16 cellular contexts compared by ENCODE assay signal in genomic region chr1:184049836-184050468, GRCh38. TPM values are rescaled to one million over a fixed set of nuclear protein-coding genes. Genes with fewer than 3 reads are reported as not detected.
DNase-seq lines count a peak whose midpoint lies in the region; ATAC-seq and TF ChIP-seq lines count a peak whose summit lies in the region.
"Had no signal": no experiment of that assay in that cellular context is flagged by ENCODE, and none has a peak within 500 bp of the region (broad histone marks: within the 10 kb centered on the region; RNA-seq: fewer than 3 reads in every experiment).

No MANE protein-coding gene starts in this region.

- peak overlapping the region; percentile 90; the same call in 1 of the 2 replicates for H3K4me2 ChIP-seq in KMS-11

- no peaks in the 10 kb centered on the region; the same call in 1 of the 2 replicates for H3K36me3 ChIP-seq in KMS-11 (ENCODE audit: insufficient read depth)
- peaks cover 4% of the 10 kb centered on the region for H3K36me3 ChIP-seq in adipocyte (ENCODE audit: control insufficient read depth, insufficient read depth, low read length, severe bottlenecking)
- peaks cover 0 to 14% (median 1%) of the 10 kb centered on the region in 9 donors for H3K36me3 ChIP-seq in heart left ventricle
- H3K36me3 ChIP-seq: suprapubic skin had no signal

- TF ChIP-seq POLR2A in heart left ventricle (IDR thresholded peaks at IDR 0.05): no peak

- H3K27ac Mint-ChIP-seq in T-helper 2 cell treated with Interferon-gamma antibody and Interleukin-4, amounts not matched to agents 5 μg/mL and 100 μg/mL, for 36 hours: peak overlapping the region; percentile 66
- H3K27ac Mint-ChIP-seq in nephron (peak overlapping the region; percentile 97 to 99 (median 99)), CD14-positive monocyte (no peak overlapping the region)

- peak overlapping the region; percentile 62 for H3K4me3 Mint-ChIP-seq in T-helper 2 cell treated with Interferon-gamma antibody and Interleukin-4, amounts not matched to agents 5 μg/mL and 100 μg/mL, for 36 hours
- H3K4me3 Mint-ChIP-seq in nephron: peak overlapping the region; percentile 50 to 99 (median 96)
- peak overlapping the region in 1 of 2 donors; percentile 100 for H3K4me3 Mint-ChIP-seq in CD14-positive monocyte

- H3K4me1 Mint-ChIP-seq in T-helper 2 cell treated with Interferon-gamma antibody and Interleukin-4, amounts not matched to agents 5 μg/mL and 100 μg/mL, for 36 hours (ENCODE audit: low read depth): peaks cover 28% of the 10 kb centered on the region
- H3K4me1 Mint-ChIP-seq in nephron (peaks cover 31% of the 10 kb centered on the region), CD14-positive monocyte (peaks cover 27% of the 10 kb centered on the region)

- H3K27ac ChIP-seq in KMS-11: peak overlapping the region; percentile 92
- H3K27ac ChIP-seq in heart left ventricle: no peak overlapping the region
- H3K27ac ChIP-seq: left ventricle myocardium inferior, SJCRH30, suprapubic skin had no signal

- intact Hi-C loops in CD14-positive monocyte (cut with micrococcal nuclease) (no loop called here), heart left ventricle (cut with DNase I) (loop anchor here in 1 of 10 donors (10.0 kb wide), 1 partner anchor 575 kb away; the partner anchor contains the start of gene SMG7)

- H3K36me3 Mint-ChIP-seq in T-helper 2 cell treated with Interferon-gamma antibody and Interleukin-4, amounts not matched to agents 5 μg/mL and 100 μg/mL, for 36 hours (ENCODE audit: low read depth): peaks cover 14% of the 10 kb centered on the region
- H3K36me3 Mint-ChIP-seq in nephron (ENCODE audit: low read depth) (peaks cover 12% of the 10 kb centered on the region), CD14-positive monocyte (peaks cover 6 to 9% of the 10 kb centered on the region in 2 donors)

- H3K9me3 ChIP-seq in adipocyte (ENCODE audit: control insufficient read depth, low read length) (no peaks in the 10 kb centered on the region), heart left ventricle (no peaks in the 10 kb centered on the region)
- H3K9me3 ChIP-seq: left ventricle myocardium inferior, SJCRH30, suprapubic skin had no signal

- H3K27me3 ChIP-seq in KMS-11 (ENCODE audit: insufficient read depth, low read depth): no peaks in the 10 kb centered on the region
- H3K27me3 ChIP-seq in adipocyte (replicated peaks; ENCODE audit: control insufficient read depth, insufficient read depth, low read length): no peaks in the 10 kb centered on the region
- no peaks in the 10 kb centered on the region for H3K27me3 ChIP-seq in heart left ventricle
- H3K27me3 ChIP-seq: SJCRH30, suprapubic skin had no signal

- H3K4me1 ChIP-seq in KMS-11 (ENCODE audit: low read depth, poor library complexity, severe bottlenecking): peaks cover 38% of the 10 kb centered on the region
- H3K4me1 ChIP-seq in adipocyte (ENCODE audit: control insufficient read depth, insufficient read depth, low read length): peaks cover 27% of the 10 kb centered on the region
- H3K4me1 ChIP-seq in heart left ventricle: peaks cover 2 to 28% (median 22%) of the 10 kb centered on the region in 12 donors
- H3K4me1 ChIP-seq: SJCRH30 had no signal

- H3K79me2 ChIP-seq in KMS-11 (ENCODE audit: insufficient read depth, low read depth): peaks cover 31% of the 10 kb centered on the region

- no peaks in the 10 kb centered on the region for H4K20me1 ChIP-seq in KMS-11 (ENCODE audit: insufficient read depth)

- H3K9ac ChIP-seq in KMS-11 (peak overlapping the region; percentile 84; the same call in 1 of the 2 replicates), adipocyte (ENCODE audit: low read length) (peak overlapping the region; percentile 98)

- peaks cover 42% of the 10 kb centered on the region for H3K27me3 Mint-ChIP-seq in T-helper 2 cell treated with Interferon-gamma antibody and Interleukin-4, amounts not matched to agents 5 μg/mL and 100 μg/mL, for 36 hours (ENCODE audit: low read depth)
- H3K27me3 Mint-ChIP-seq in nephron (ENCODE audit: low read depth) (peaks cover 5% of the 10 kb centered on the region), CD14-positive monocyte (ENCODE audit: low read depth in 3 of 3) (peaks cover 5 to 20% (median 7%) of the 10 kb centered on the region in 3 donors)

- no peak overlapping the region for H3K4me3 ChIP-seq in KMS-11 (IDR thresholded peaks at IDR 0.05; ENCODE audit: insufficient read depth, low read depth, low read length)
- H3K4me3 ChIP-seq in adipocyte (ENCODE audit: low read length): no peak overlapping the region
- H3K4me3 ChIP-seq in heart left ventricle: no peak overlapping the region
- H3K4me3 ChIP-seq: suprapubic skin had no signal

- H2AFZ ChIP-seq in KMS-11 (ENCODE audit: low read depth): peak overlapping the region; percentile 90; the same call in 1 of the 2 replicates

- no peak for DNase-seq in T-helper 2 cell treated with Interferon-gamma antibody and Interleukin-4, amounts not matched to agents 5 μg/mL and 100 μg/mL, for 36 hours (ENCODE audit: low spot score)
- no peak for DNase-seq in T-helper 2 cell
- peak; percentile 16 for DNase-seq in adipocyte (ENCODE audit: low read depth)
- no peak for DNase-seq in CD14-positive monocyte (ENCODE audit: low spot score)
- DNase-seq in NCI-H128 (lab: John Stamatoyannopoulos, UW; ENCODE audit: unreplicated experiment): no peak
- DNase-seq in heart left ventricle: no peak
- DNase-seq: 8988T; activated gamma-delta T cell; erythroblast; left ventricle myocardium inferior; MV-4-11; NK-92 treated with Interleukin-12 subunit alpha and Interleukin-12 subunit beta, amount 100 ng/mL, for 24 hours; SJCRH30 had no signal

- ATAC-seq in heart left ventricle: no peak

- TF ChIP-seq CTCF in KMS-11 (conservative IDR thresholded peaks at IDR 0.05; ENCODE audit: low read depth, low read length) (no peak), nephron (IDR thresholded peaks at IDR 0.05; ENCODE audit: unreplicated experiment in 3 of 3) (no peak), CD14-positive monocyte (IDR thresholded peaks at IDR 0.05) (no peak), heart left ventricle (IDR thresholded peaks at IDR 0.05) (no peak)

- 74 to 86% (median 81%) methylated on average over 2 of the region's 2 CpGs for WGBS in heart left ventricle, 4 donors

- H3K9me3 Mint-ChIP-seq in T-helper 2 cell treated with Interferon-gamma antibody and Interleukin-4, amounts not matched to agents 5 μg/mL and 100 μg/mL, for 36 hours: no peaks in the 10 kb centered on the region
- H3K9me3 Mint-ChIP-seq in nephron (no peaks in the 10 kb centered on the region), CD14-positive monocyte (peaks cover 0 to 2% (median 1%) of the 10 kb centered on the region in 7 donors)

RNA-seq across cellular contexts. Expression of gene TSEN15, which starts 1.6 kb away (rescaled TPM):
- polyA plus RNA-seq in CD14-positive monocyte: 10 to 100 TPM; 23.4 to 29.4 TPM
- 10 to 100 TPM; 23.5 to 32.3 (median 26.4) TPM for total RNA-seq in heart left ventricle
- 10 to 100 TPM; 24.5 to 27.3 TPM for polyA plus RNA-seq in heart left ventricle

RNA-seq across cellular contexts. Expression of gene COLGALT2, which starts 12.4 kb away (rescaled TPM):
- polyA plus RNA-seq in CD14-positive monocyte (not detected), heart left ventricle (1 to 10 TPM; 1.2 to 1.4 TPM)
- total RNA-seq in heart left ventricle: 10 to 100 TPM in 1 of 9 donors, 1 to 10 TPM in 8; 3.1 to 10.3 (median 5.3) TPM

Comparison
In these comparisons a context has a peak if more than half of its experiments do, and no peak if none do; other contexts are left out.
1. H3K27ac Mint-ChIP-seq: peak in T-helper 2 cell treated with Interferon-gamma antibody and Interleukin-4, amounts not matched to agents 5 μg/mL and 100 μg/mL, for 36 hours (single experiment) and nephron (3 of 3); none in CD14-positive monocyte (0 of 7).